In the genomic region with DNA sequence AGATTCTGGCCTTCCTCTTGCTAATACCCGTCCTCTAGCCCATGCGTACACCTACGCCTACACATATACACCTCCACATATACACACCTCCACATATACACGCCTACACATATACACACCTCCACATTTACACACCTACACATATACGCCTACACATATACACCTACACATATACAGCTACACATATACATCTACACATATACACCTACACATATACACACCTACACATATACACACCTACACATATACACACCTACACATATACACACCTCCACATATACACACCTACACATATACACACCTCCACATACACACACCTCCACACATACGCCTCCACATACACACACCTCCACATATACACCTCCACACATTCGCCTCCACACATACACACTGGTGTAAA, we compare ENCODE assay signal across 13 cellular contexts. TPM values are rescaled to one million over a fixed set of nuclear protein-coding genes. Genes with fewer than 3 reads are reported as not detected.
DNase-seq lines count a peak whose midpoint lies in the region; ATAC-seq and TF ChIP-seq lines count a peak whose summit lies in the region.
"Had no signal": no experiment of that assay in that cellular context is flagged by ENCODE, and none has a peak within 500 bp of the region (broad histone marks: within the 10 kb centered on the region; RNA-seq: fewer than 3 reads in every experiment).

No MANE protein-coding gene starts in this region.

- H3K4me3 Mint-ChIP-seq in activated CD8-positive, alpha-beta T cell treated with anti-CD3 and anti-CD28 coated beads for 36 hours = no peak overlapping the region
- H3K4me3 Mint-ChIP-seq in activated CD8-positive, alpha-beta T cell treated with anti-CD3 and anti-CD28 coated beads, Interleukin-2, amount 10 ng/mL, durations not matched to agents 7 days and 5 days = no peak overlapping the region
- H3K4me3 Mint-ChIP-seq in activated T-helper 1 cell treated with anti-CD3 and anti-CD28 coated beads, Interleukin-12 subunit alpha, Interleukin-12 subunit beta, Interleukin-2, Interleukin-4 antibody, amounts not matched to agents 30 ng/mL and 10 ng/mL and 1 ng/mL, durations not matched to agents 14 hours and 24 hours and 36 hours = no peak overlapping the region
- peak overlapping the region; percentile 49 for H3K4me3 Mint-ChIP-seq in stimulated activated naive CD8-positive, alpha-beta T cell treated with anti-CD3 and anti-CD28 coated beads, Interleukin-15, Interleukin-2, amounts not matched to agents 100 ng/mL and 50 ng/mL, for 24 hours
- H3K4me3 Mint-ChIP-seq: activated B cell treated with CpG ODN at 0.5 μM for 24 hours, neural crest cell had no signal

- no peaks in the 10 kb centered on the region for H3K9me3 Mint-ChIP-seq in activated CD8-positive, alpha-beta T cell treated with anti-CD3 and anti-CD28 coated beads for 36 hours
- H3K9me3 Mint-ChIP-seq in activated CD8-positive, alpha-beta T cell treated with anti-CD3 and anti-CD28 coated beads, Interleukin-2, amount 10 ng/mL, durations not matched to agents 7 days and 5 days (ENCODE audit: insufficient read depth) = no peaks in the 10 kb centered on the region
- H3K9me3 Mint-ChIP-seq in activated T-helper 1 cell treated with anti-CD3 and anti-CD28 coated beads, Interleukin-12 subunit alpha, Interleukin-12 subunit beta, Interleukin-2, Interleukin-4 antibody, amounts not matched to agents 30 ng/mL and 10 ng/mL and 1 ng/mL, durations not matched to agents 14 hours and 24 hours and 36 hours = peaks cover 6% of the 10 kb centered on the region
- H3K9me3 Mint-ChIP-seq in stimulated activated naive CD8-positive, alpha-beta T cell treated with anti-CD3 and anti-CD28 coated beads, Interleukin-15, Interleukin-2, amounts not matched to agents 100 ng/mL and 50 ng/mL, for 24 hours = no peaks in the 10 kb centered on the region

- no peak overlapping the region for H3K4me3 ChIP-seq in tibial artery

- H3K27me3 ChIP-seq in tibial artery = no peaks in the 10 kb centered on the region

- no peaks in the 10 kb centered on the region for H3K27me3 Mint-ChIP-seq in activated CD8-positive, alpha-beta T cell treated with anti-CD3 and anti-CD28 coated beads for 36 hours
- H3K27me3 Mint-ChIP-seq in activated CD8-positive, alpha-beta T cell treated with anti-CD3 and anti-CD28 coated beads, Interleukin-2, amount 10 ng/mL, durations not matched to agents 7 days and 5 days (ENCODE audit: low read depth) = no peaks in the 10 kb centered on the region
- no peaks in the 10 kb centered on the region for H3K27me3 Mint-ChIP-seq in activated T-helper 1 cell treated with anti-CD3 and anti-CD28 coated beads, Interleukin-12 subunit alpha, Interleukin-12 subunit beta, Interleukin-2, Interleukin-4 antibody, amounts not matched to agents 30 ng/mL and 10 ng/mL and 1 ng/mL, durations not matched to agents 14 hours and 24 hours and 36 hours (ENCODE audit: insufficient read depth)
- no peaks in the 10 kb centered on the region for H3K27me3 Mint-ChIP-seq in stimulated activated naive CD8-positive, alpha-beta T cell treated with anti-CD3 and anti-CD28 coated beads, Interleukin-15, Interleukin-2, amounts not matched to agents 100 ng/mL and 50 ng/mL, for 24 hours
- H3K27me3 Mint-ChIP-seq: activated B cell treated with CpG ODN at 0.5 μM for 24 hours had no signal

- H3K4me1 ChIP-seq in tibial artery = no peaks in the 10 kb centered on the region

- POLR2A ChIA-PET in activated CD8-positive, alpha-beta T cell treated with anti-CD3 and anti-CD28 coated beads for 36 hours (lab: Charles Lee) = interaction anchor here (0.9 kb wide), 1 partner anchor 12 kb away, joined by 3 read pairs; no protein-coding TSS in a partner anchor
- POLR2A ChIA-PET in activated CD8-positive, alpha-beta T cell treated with anti-CD3 and anti-CD28 coated beads, Interleukin-2, amount 10 ng/mL, durations not matched to agents 7 days and 5 days (lab: Charles Lee) = no interaction called here

- peaks cover 35% of the 10 kb centered on the region for H3K36me3 Mint-ChIP-seq in activated CD8-positive, alpha-beta T cell treated with anti-CD3 and anti-CD28 coated beads for 36 hours (ENCODE audit: low read depth)
- peaks cover 56% of the 10 kb centered on the region for H3K36me3 Mint-ChIP-seq in activated CD8-positive, alpha-beta T cell treated with anti-CD3 and anti-CD28 coated beads, Interleukin-2, amount 10 ng/mL, durations not matched to agents 7 days and 5 days (ENCODE audit: low read depth)
- peaks cover 52% of the 10 kb centered on the region for H3K36me3 Mint-ChIP-seq in activated T-helper 1 cell treated with anti-CD3 and anti-CD28 coated beads, Interleukin-12 subunit alpha, Interleukin-12 subunit beta, Interleukin-2, Interleukin-4 antibody, amounts not matched to agents 30 ng/mL and 10 ng/mL and 1 ng/mL, durations not matched to agents 14 hours and 24 hours and 36 hours (ENCODE audit: low read depth)
- H3K36me3 Mint-ChIP-seq in stimulated activated naive CD8-positive, alpha-beta T cell treated with anti-CD3 and anti-CD28 coated beads, Interleukin-15, Interleukin-2, amounts not matched to agents 100 ng/mL and 50 ng/mL, for 24 hours (ENCODE audit: low read depth) = peaks cover 46% of the 10 kb centered on the region

- H3K4me1 Mint-ChIP-seq in activated CD8-positive, alpha-beta T cell treated with anti-CD3 and anti-CD28 coated beads for 36 hours (ENCODE audit: low read depth) = no peaks in the 10 kb centered on the region
- no peaks in the 10 kb centered on the region for H3K4me1 Mint-ChIP-seq in activated CD8-positive, alpha-beta T cell treated with anti-CD3 and anti-CD28 coated beads, Interleukin-2, amount 10 ng/mL, durations not matched to agents 7 days and 5 days (ENCODE audit: low read depth)
- H3K4me1 Mint-ChIP-seq in activated T-helper 1 cell treated with anti-CD3 and anti-CD28 coated beads, Interleukin-12 subunit alpha, Interleukin-12 subunit beta, Interleukin-2, Interleukin-4 antibody, amounts not matched to agents 30 ng/mL and 10 ng/mL and 1 ng/mL, durations not matched to agents 14 hours and 24 hours and 36 hours (ENCODE audit: low read depth) = peaks cover 9% of the 10 kb centered on the region
- H3K4me1 Mint-ChIP-seq in stimulated activated naive CD8-positive, alpha-beta T cell treated with anti-CD3 and anti-CD28 coated beads, Interleukin-15, Interleukin-2, amounts not matched to agents 100 ng/mL and 50 ng/mL, for 24 hours (ENCODE audit: low read depth) = peaks cover 6% of the 10 kb centered on the region
- H3K4me1 Mint-ChIP-seq: neural crest cell had no signal

- H3K36me3 ChIP-seq in tibial artery = peaks cover 25 to 63% (median 51%) of the 10 kb centered on the region in 3 donors

- no peaks in the 10 kb centered on the region for H3K9me3 ChIP-seq in tibial artery

- ATAC-seq in activated CD8-positive, alpha-beta T cell treated with anti-CD3 and anti-CD28 coated beads for 36 hours = peak; percentile 56
- ATAC-seq in activated CD8-positive, alpha-beta T cell treated with anti-CD3 and anti-CD28 coated beads, Interleukin-2, amount 10 ng/mL, durations not matched to agents 7 days and 5 days = no peak
- ATAC-seq in left ventricle myocardium superior = peak; percentile 37
- ATAC-seq in GM19324 (IDR thresholded peaks at IDR 0.05; ENCODE audit: low FRiP score, unreplicated experiment) = no peak

- no peak overlapping the region for H3K27ac ChIP-seq in tibial artery

- no peak for DNase-seq in activated CD8-positive, alpha-beta T cell treated with anti-CD3 and anti-CD28 coated beads for 36 hours
- no peak for DNase-seq in activated CD8-positive, alpha-beta T cell treated with anti-CD3 and anti-CD28 coated beads, Interleukin-2, amount 10 ng/mL, durations not matched to agents 7 days and 5 days
- no peak for DNase-seq in activated T-helper 1 cell treated with anti-CD3 and anti-CD28 coated beads, Interleukin-12 subunit alpha, Interleukin-12 subunit beta, Interleukin-2, Interleukin-4 antibody, amounts not matched to agents 30 ng/mL and 10 ng/mL and 1 ng/mL, durations not matched to agents 14 hours and 24 hours and 36 hours (ENCODE audit: low spot score)
- no peak for DNase-seq in left ventricle myocardium superior
- no peak for DNase-seq in tibial artery
- DNase-seq in stimulated activated naive CD4-positive, alpha-beta T cell treated with Interleukin-2 at 50 U/mL for 16 hours (lab: John Stamatoyannopoulos, UW) = no peak
- DNase-seq: activated B cell treated with CpG ODN at 0.5 μM for 24 hours, activated T-cell treated with anti-CD3 and anti-CD28 coated beads for 4 hours, NCI-H1105, NCI-H446 treated with DMSO at 0.1 percent for 48 hours had no signal

- TF ChIP-seq CTCF in activated CD8-positive, alpha-beta T cell treated with anti-CD3 and anti-CD28 coated beads for 36 hours (IDR thresholded peaks at IDR 0.05) = no peak
- TF ChIP-seq CTCF in tibial artery (IDR thresholded peaks at IDR 0.05) = no peak

- CTCF ChIA-PET in activated CD8-positive, alpha-beta T cell treated with anti-CD3 and anti-CD28 coated beads for 36 hours (lab: Charles Lee) = no interaction called here
- CTCF ChIA-PET in activated CD8-positive, alpha-beta T cell treated with anti-CD3 and anti-CD28 coated beads, Interleukin-2, amount 10 ng/mL, durations not matched to agents 7 days and 5 days (lab: Charles Lee) = interaction anchor here (0.9 kb wide), 1 partner anchor 45 kb away, joined by 3 read pairs; no protein-coding TSS in a partner anchor

- H3K27ac Mint-ChIP-seq in activated CD8-positive, alpha-beta T cell treated with anti-CD3 and anti-CD28 coated beads for 36 hours = peak overlapping the region; percentile 47
- no peak overlapping the region for H3K27ac Mint-ChIP-seq in activated CD8-positive, alpha-beta T cell treated with anti-CD3 and anti-CD28 coated beads, Interleukin-2, amount 10 ng/mL, durations not matched to agents 7 days and 5 days
- H3K27ac Mint-ChIP-seq in activated T-helper 1 cell treated with anti-CD3 and anti-CD28 coated beads, Interleukin-12 subunit alpha, Interleukin-12 subunit beta, Interleukin-2, Interleukin-4 antibody, amounts not matched to agents 30 ng/mL and 10 ng/mL and 1 ng/mL, durations not matched to agents 14 hours and 24 hours and 36 hours = peak overlapping the region; percentile 93
- peak overlapping the region; percentile 91 for H3K27ac Mint-ChIP-seq in stimulated activated naive CD8-positive, alpha-beta T cell treated with anti-CD3 and anti-CD28 coated beads, Interleukin-15, Interleukin-2, amounts not matched to agents 100 ng/mL and 50 ng/mL, for 24 hours
- H3K27ac Mint-ChIP-seq: activated B cell treated with CpG ODN at 0.5 μM for 24 hours had no signal

- intact Hi-C loops in activated CD8-positive, alpha-beta T cell treated with anti-CD3 and anti-CD28 coated beads for 36 hours (cut with micrococcal nuclease) = no loop called here
- intact Hi-C loops in activated T-helper 1 cell treated with anti-CD3 and anti-CD28 coated beads, Interleukin-12 subunit alpha, Interleukin-12 subunit beta, Interleukin-2, Interleukin-4 antibody, amounts not matched to agents 30 ng/mL and 10 ng/mL and 1 ng/mL, durations not matched to agents 14 hours and 24 hours and 36 hours (cut with micrococcal nuclease) = loop anchor here (1.0 to 2.0 kb wide), 2 partner anchors 26 to 35 kb away; a partner anchor contains a TSS
- intact Hi-C loops in left ventricle myocardium superior (cut with micrococcal nuclease) (no loop called here), tibial artery (cut with DNase I; ENCODE audit: low total_unique reads) (no loop called here)

RNA-seq across cellular contexts. Expression of a gene that starts 27.2 kb away (rescaled TPM):
- 10 to 100 TPM; 34.3 to 35.5 TPM for total RNA-seq in activated CD8-positive, alpha-beta T cell treated with anti-CD3 and anti-CD28 coated beads for 36 hours
- total RNA-seq in activated CD8-positive, alpha-beta T cell treated with anti-CD3 and anti-CD28 coated beads, Interleukin-2, amount 10 ng/mL, durations not matched to agents 7 days and 5 days = 10 to 100 TPM; 34.8 to 35.4 TPM
- 23.9 and 28.5 TPM in 2 replicates for total RNA-seq in activated T-helper 1 cell treated with anti-CD3 and anti-CD28 coated beads, Interleukin-12 subunit alpha, Interleukin-12 subunit beta, Interleukin-2, Interleukin-4 antibody, amounts not matched to agents 30 ng/mL and 10 ng/mL and 1 ng/mL, durations not matched to agents 14 hours and 24 hours and 36 hours
- total RNA-seq in left ventricle myocardium superior = 219 TPM

RNA-seq across cellular contexts. Expression of a gene that starts 34.5 kb away (rescaled TPM):
- total RNA-seq in activated CD8-positive, alpha-beta T cell treated with anti-CD3 and anti-CD28 coated beads for 36 hours = 10 to 100 TPM; 10.0 to 10.2 TPM
- total RNA-seq in activated CD8-positive, alpha-beta T cell treated with anti-CD3 and anti-CD28 coated beads, Interleukin-2, amount 10 ng/mL, durations not matched to agents 7 days and 5 days = 1 to 10 TPM; 8.0 to 8.9 TPM
- 11.1 and 11.3 TPM in 2 replicates for total RNA-seq in activated T-helper 1 cell treated with anti-CD3 and anti-CD28 coated beads, Interleukin-12 subunit alpha, Interleukin-12 subunit beta, Interleukin-2, Interleukin-4 antibody, amounts not matched to agents 30 ng/mL and 10 ng/mL and 1 ng/mL, durations not matched to agents 14 hours and 24 hours and 36 hours
- total RNA-seq in left ventricle myocardium superior = 35.3 TPM

RNA-seq across cellular contexts. Expression of a gene that starts 47.6 kb away (rescaled TPM):
- under 1 TPM; 0.43 to 0.78 TPM for total RNA-seq in activated CD8-positive, alpha-beta T cell treated with anti-CD3 and anti-CD28 coated beads for 36 hours
- under 1 TPM; 0.29 to 0.76 TPM for total RNA-seq in activated CD8-positive, alpha-beta T cell treated with anti-CD3 and anti-CD28 coated beads, Interleukin-2, amount 10 ng/mL, durations not matched to agents 7 days and 5 days
- total RNA-seq in activated T-helper 1 cell treated with anti-CD3 and anti-CD28 coated beads, Interleukin-12 subunit alpha, Interleukin-12 subunit beta, Interleukin-2, Interleukin-4 antibody, amounts not matched to agents 30 ng/mL and 10 ng/mL and 1 ng/mL, durations not matched to agents 14 hours and 24 hours and 36 hours = not detected in 2 replicates
- total RNA-seq in left ventricle myocardium superior = 0.87 TPM

RNA-seq across cellular contexts. Expression of a gene that starts 51.8 kb away (rescaled TPM):
- total RNA-seq in activated CD8-positive, alpha-beta T cell treated with anti-CD3 and anti-CD28 coated beads for 36 hours = 1 to 10 TPM; 2.8 to 3.2 TPM
- 1 to 10 TPM; 5.2 to 6.0 TPM for total RNA-seq in activated CD8-positive, alpha-beta T cell treated with anti-CD3 and anti-CD28 coated beads, Interleukin-2, amount 10 ng/mL, durations not matched to agents 7 days and 5 days
- 5.3 and 5.7 TPM in 2 replicates for total RNA-seq in activated T-helper 1 cell treated with anti-CD3 and anti-CD28 coated beads, Interleukin-12 subunit alpha, Interleukin-12 subunit beta, Interleukin-2, Interleukin-4 antibody, amounts not matched to agents 30 ng/mL and 10 ng/mL and 1 ng/mL, durations not matched to agents 14 hours and 24 hours and 36 hours
- total RNA-seq in left ventricle myocardium superior = 1.8 TPM

Comparison
In these comparisons a context has a peak if more than half of its experiments do, and no peak if none do; other contexts are left out.
1. ATAC-seq: peak in activated CD8-positive, alpha-beta T cell treated with anti-CD3 and anti-CD28 coated beads for 36 hours (single experiment) and left ventricle myocardium superior (single experiment); none in activated CD8-positive, alpha-beta T cell treated with anti-CD3 and anti-CD28 coated beads, Interleukin-2, amount 10 ng/mL, durations not matched to agents 7 days and 5 days (single experiment) and GM19324 (single experiment).